ENCODE assay signal across 8 cellular contexts in the genomic region with DNA sequence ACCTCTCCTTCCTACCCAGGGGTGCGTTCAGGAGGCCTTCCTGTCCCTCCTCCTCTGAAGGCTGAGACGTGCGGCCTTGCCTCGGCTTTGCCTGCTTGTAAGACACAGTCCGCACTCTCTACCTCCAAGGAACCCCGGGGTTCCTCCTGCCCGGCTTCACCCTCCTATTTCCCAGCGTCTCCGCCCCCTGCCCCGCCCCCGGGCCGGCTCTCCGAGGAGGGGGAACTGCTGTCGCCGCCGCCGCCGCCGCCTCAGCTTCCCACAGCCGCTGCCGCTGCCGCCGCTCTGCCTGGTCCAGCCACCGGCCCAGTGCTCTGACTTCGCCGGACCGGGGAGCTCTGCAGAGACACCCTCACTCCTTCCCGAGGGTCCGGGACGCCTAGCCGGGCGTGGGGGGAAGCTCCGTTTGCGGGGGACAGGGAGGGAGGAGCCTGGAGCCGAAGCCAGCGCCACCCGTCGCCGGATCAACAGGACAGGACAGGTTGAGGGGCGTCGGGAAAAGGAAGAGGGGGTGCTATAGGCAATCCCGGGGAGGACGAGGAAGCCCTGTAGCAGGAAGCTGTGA. TPM values are rescaled to one million over a fixed set of nuclear protein-coding genes. Genes with fewer than 3 reads are reported as not detected.
DNase-seq lines count a peak whose midpoint lies in the region; ATAC-seq, FAIRE-seq and TF ChIP-seq lines count a peak whose summit lies in the region.

No MANE protein-coding gene starts in this region.

- peaks cover 0 to 29% of the 10 kb centered on the region in 2 donors for H3K4me1 ChIP-seq in lung (ENCODE audit: control insufficient read depth in 2 of 2, insufficient read depth in 2 of 2, low read length in 2 of 2)

- no peak for ATAC-seq in lung (ENCODE audit: insufficient read depth, low FRiP score)
- ATAC-seq in GM21619 (IDR thresholded peaks at IDR 0.05; ENCODE audit: unreplicated experiment): no peak

- intact Hi-C loops in dorsolateral prefrontal cortex (cut with DNase I): loop anchor here in 1 of 2 donors (5.0 kb wide), 2 partner anchors 39 to 124 kb away; a partner anchor contains a TSS

- H3K27ac ChIP-seq in dorsolateral prefrontal cortex (peak overlapping the region in 27 of 59 donors; percentile 2 to 79 (median 51)), lung (ENCODE audit: low read depth in 1 of 2, low read length in 1 of 2) (no peak overlapping the region)

- peaks cover 0 to 83% (median 45%) of the 10 kb centered on the region in 45 donors for H3K27me3 ChIP-seq in dorsolateral prefrontal cortex
- no peaks in the 10 kb centered on the region for H3K27me3 ChIP-seq in lung (ENCODE audit: control insufficient read depth, insufficient read depth)

- TF ChIP-seq CTCF in GM20000 (IDR thresholded peaks at IDR 0.05; ENCODE audit: extremely low read depth, missing control alignments) (peak; percentile 6), dorsolateral prefrontal cortex (IDR thresholded peaks at IDR 0.05 in 54 of 56, conservative IDR thresholded peaks at IDR 0.05 in 2 of 56; ENCODE audit: low read depth in 1 of 56, partially characterized antibody in 56 of 56) (peak in 2 of 56 donors; percentile 8), lung (IDR thresholded peaks at IDR 0.05; ENCODE audit: control extremely low read depth, extremely low read depth) (no peak)

- DNase-seq in GM20000 (ENCODE audit: low spot score) (peak; percentile 69), dorsolateral prefrontal cortex (peak in 2 of 10 donors; percentile 54 to 71), lung (ENCODE audit: low spot score) (peak; percentile 69), GM19239 (ENCODE audit: insufficient read length, low spot score) (no peak), GM19240 (ENCODE audit: insufficient read length, low spot score) (no peak)
- DNase-seq in activated CD4-positive, alpha-beta T cell treated with anti-CD3 and anti-CD28 coated beads for 48 hours: peak; percentile 76
- peak in 2 of 3 experiments; percentile 40 to 53 for DNase-seq in stimulated activated CD4-positive, alpha-beta T cell treated with anti-CD3 and anti-CD28 coated beads, TNF-alpha, amount 100 ng/mL, for 4 hours (ENCODE audit: low read depth in 3 of 3)

- peak overlapping the region in 58 of 59 donors; percentile 7 to 74 (median 50) for H3K4me3 ChIP-seq in dorsolateral prefrontal cortex
- H3K4me3 ChIP-seq in lung: no peak overlapping the region

- 3 to 13% methylated on average over 42 to 43 of the region's 43 CpGs for WGBS in lung, 2 donors

- FAIRE-seq in GM19239 (lab: Jason Lieb, UNC): no peak

- H3K36me3 ChIP-seq in lung (ENCODE audit: control insufficient read depth in 2 of 2, insufficient read depth in 2 of 2, low read length in 2 of 2): no peaks in the 10 kb centered on the region

- H3K9me3 ChIP-seq in lung (ENCODE audit: control insufficient read depth in 2 of 2, insufficient read depth in 1 of 2, low read length in 1 of 2): no peaks in the 10 kb centered on the region

RNA-seq across cellular contexts. Expression of a gene that starts 1.2 kb away (rescaled TPM):
- 10 to 100 TPM in 25 of 120 experiments, 1 to 10 TPM in 95; 2.5 to 23.6 (median 7.0) TPM for total RNA-seq in dorsolateral prefrontal cortex
- total RNA-seq in lung: 1 to 10 TPM in 1 of 2 donors, under 1 TPM in 1; 0.52 to 3.5 TPM
- polyA plus RNA-seq in lung: under 1 TPM; 0.47 to 0.79 TPM

RNA-seq across cellular contexts. Expression of a gene that starts 2.9 kb away (rescaled TPM):
- total RNA-seq in dorsolateral prefrontal cortex (1 to 10 TPM in 52 of 120 experiments, under 1 TPM in 61, not detected in 7; 0.24 to 3.3 (median 0.97) TPM), lung (1 to 10 TPM; 4.8 to 9.0 TPM)
- 1 to 10 TPM; 5.5 to 8.4 TPM for polyA plus RNA-seq in lung

RNA-seq across cellular contexts. Expression of a gene that starts 6.7 kb away (rescaled TPM):
- total RNA-seq in dorsolateral prefrontal cortex (10 to 100 TPM in 95 of 120 experiments, 1 to 10 TPM in 25; 6.3 to 21.6 (median 12.1) TPM), lung (10 to 100 TPM; 10.5 to 10.7 TPM)
- polyA plus RNA-seq in lung: 10 to 100 TPM in 1 of 2 donors, 1 to 10 TPM in 1; 7.0 to 11.9 TPM

RNA-seq across cellular contexts. Expression of a gene that starts 9.5 kb away (rescaled TPM):
- total RNA-seq in dorsolateral prefrontal cortex (under 1 TPM in 1 of 120 experiments, not detected in 119; 0.14 TPM), lung (not detected)
- not detected for polyA plus RNA-seq in lung

RNA-seq across cellular contexts. Expression of a gene that starts 12.7 kb away (rescaled TPM):
- total RNA-seq in dorsolateral prefrontal cortex (under 1 TPM in 2 of 120 experiments, not detected in 118; 0.41 to 0.48 TPM), lung (not detected)
- polyA plus RNA-seq in lung: not detected

Comparison
In these comparisons a context has a peak if more than half of its experiments do, and no peak if none do; other contexts are left out.
1. DNase-seq: peak in GM20000 (single experiment), activated CD4-positive, alpha-beta T cell treated with anti-CD3 and anti-CD28 coated beads for 48 hours (single experiment), lung (single experiment) and stimulated activated CD4-positive, alpha-beta T cell treated with anti-CD3 and anti-CD28 coated beads, TNF-alpha, amount 100 ng/mL, for 4 hours (2 of 3); none in GM19239 (single experiment) and GM19240 (single experiment).